Comparison of ENCODE assay signal across 15 cellular contexts in genomic region chr16:24139282-24139681, GRCh38.
A peak's percentile ranks its signal among the peaks of the same experiment; 100 is the strongest.
DNase-seq lines count a peak whose midpoint lies in the region; ATAC-seq lines count a peak whose summit lies in the region.
"Had no signal": no experiment of that assay in that cellular context is flagged by ENCODE, and none has a peak within 500 bp of the region (broad histone marks: within the 10 kb centered on the region; RNA-seq: fewer than 3 reads in every experiment).

No MANE protein-coding gene starts in this region.

- DNase-seq in Daoy (ENCODE audit: low read depth) (peak; percentile 39), H7 (peak; percentile 69), kidney tubule cell (ENCODE audit: low spot score) (peak; percentile 24), AG08396 (ENCODE audit: low spot score) (no peak), aorta (no peak), T1000 (lab: John Stamatoyannopoulos, UW) (no peak)
- no peak for DNase-seq in activated naive CD8-positive, alpha-beta T cell treated with anti-CD3 and anti-CD28 coated beads, Interleukin-2, amount 50 U/mL, for 24 hours
- DNase-seq: activated gamma-delta T cell treated with Interleukin-2 at 50 U/mL for 16 hours, BE2C, brain microvascular endothelial cell, dorsolateral prefrontal cortex, NCI-H1105 treated with DMSO at 0.1 percent for 48 hours, stomach had no signal

- peaks cover 21% of the 10 kb centered on the region for H3K4me1 Mint-ChIP-seq in activated naive CD8-positive, alpha-beta T cell treated with anti-CD3 and anti-CD28 coated beads, Interleukin-2, amount 50 U/mL, for 24 hours

- no peaks in the 10 kb centered on the region for H3K4me1 ChIP-seq in aorta (ENCODE audit: control insufficient read depth in 1 of 2, insufficient read depth in 2 of 2, low read length in 2 of 2)
- H3K4me1 ChIP-seq: BE2C, stomach had no signal

- no peaks in the 10 kb centered on the region for H3K27me3 Mint-ChIP-seq in activated naive CD8-positive, alpha-beta T cell treated with anti-CD3 and anti-CD28 coated beads, Interleukin-2, amount 50 U/mL, for 24 hours

- H3K9me3 Mint-ChIP-seq in activated naive CD8-positive, alpha-beta T cell treated with anti-CD3 and anti-CD28 coated beads, Interleukin-2, amount 50 U/mL, for 24 hours: no peaks in the 10 kb centered on the region
- H3K9me3 Mint-ChIP-seq: T-helper 1 cell treated with Interleukin-12 subunit alpha and Interleukin-12 subunit beta and Interleukin-4 antibody, amounts not matched to agents 30 μg/mL and 1 μg/mL, for 36 hours had no signal

- no peak overlapping the region for H3K4me3 Mint-ChIP-seq in activated naive CD8-positive, alpha-beta T cell treated with anti-CD3 and anti-CD28 coated beads, Interleukin-2, amount 50 U/mL, for 24 hours
- H3K4me3 Mint-ChIP-seq: T-helper 1 cell treated with Interleukin-12 subunit alpha and Interleukin-12 subunit beta and Interleukin-4 antibody, amounts not matched to agents 30 μg/mL and 1 μg/mL, for 36 hours had no signal

- H3K4me3 ChIP-seq in H7 (ENCODE audit: insufficient read depth, low read depth, low read length): no peak overlapping the region
- no peak overlapping the region for H3K4me3 ChIP-seq in aorta (ENCODE audit: low read length in 2 of 2)
- H3K4me3 ChIP-seq: dorsolateral prefrontal cortex, stomach had no signal

- H3K27me3 ChIP-seq in H7 (ENCODE audit: control insufficient read depth, insufficient read depth, low read length): no peaks in the 10 kb centered on the region
- H3K27me3 ChIP-seq in aorta (ENCODE audit: control insufficient read depth in 1 of 2, insufficient read depth in 2 of 2, low read length in 1 of 2): no peaks in the 10 kb centered on the region
- H3K27me3 ChIP-seq: BE2C, brain microvascular endothelial cell, dorsolateral prefrontal cortex, stomach had no signal

- 63 to 64% methylated on average over 3 of the region's 3 CpGs for WGBS in aorta, 2 donors

- intact Hi-C loops in aorta (cut with DNase I): no loop called here

- no peaks in the 10 kb centered on the region for H3K36me3 ChIP-seq in H7 (replicated peaks; ENCODE audit: control insufficient read depth, insufficient read depth, low read length)
- H3K36me3 ChIP-seq in aorta (ENCODE audit: control insufficient read depth in 1 of 2, insufficient read depth in 2 of 2, low read length in 1 of 2): no peaks in the 10 kb centered on the region
- H3K36me3 ChIP-seq: BE2C, brain microvascular endothelial cell, stomach had no signal

- peak; percentile 97 for ATAC-seq in activated naive CD8-positive, alpha-beta T cell treated with anti-CD3 and anti-CD28 coated beads, Interleukin-2, amount 50 U/mL, for 24 hours
- ATAC-seq in aorta (ENCODE audit: low FRiP score): no peak
- ATAC-seq: Right ventricle myocardium inferior had no signal

- H3K9me3 ChIP-seq in aorta (ENCODE audit: control insufficient read depth, low read length): no peaks in the 10 kb centered on the region
- H3K9me3 ChIP-seq: BE2C, stomach had no signal

- peaks cover 27% of the 10 kb centered on the region for H3K36me3 Mint-ChIP-seq in activated naive CD8-positive, alpha-beta T cell treated with anti-CD3 and anti-CD28 coated beads, Interleukin-2, amount 50 U/mL, for 24 hours (ENCODE audit: low read depth)

- H3K27ac ChIP-seq in aorta (ENCODE audit: low read depth in 1 of 2, low read length in 2 of 2): no peak overlapping the region
- H3K27ac ChIP-seq: brain microvascular endothelial cell, stomach had no signal

- peak overlapping the region; percentile 43 for H3K27ac Mint-ChIP-seq in activated naive CD8-positive, alpha-beta T cell treated with anti-CD3 and anti-CD28 coated beads, Interleukin-2, amount 50 U/mL, for 24 hours
- H3K27ac Mint-ChIP-seq: T-helper 1 cell treated with Interleukin-12 subunit alpha and Interleukin-12 subunit beta and Interleukin-4 antibody, amounts not matched to agents 30 μg/mL and 1 μg/mL, for 36 hours had no signal

Comparison
In these comparisons a context has a peak if more than half of its experiments do, and no peak if none do; other contexts are left out.
1. DNase-seq: peak in Daoy (single experiment), H7 (single experiment) and kidney tubule cell (single experiment); none in activated naive CD8-positive, alpha-beta T cell treated with anti-CD3 and anti-CD28 coated beads, Interleukin-2, amount 50 U/mL, for 24 hours (single experiment), AG08396 (single experiment), aorta (0 of 2) and T1000 (single experiment).